ENCODE assay signal across 8 cellular contexts in genomic region chr17:13594762-13595697, GRCh38. TPM values are rescaled to one million over a fixed set of nuclear protein-coding genes. Genes with fewer than 3 reads are reported as not detected.
DNase-seq lines count a peak whose midpoint lies in the region; ATAC-seq, FAIRE-seq and TF ChIP-seq lines count a peak whose summit lies in the region.

No MANE protein-coding gene starts in this region.

- peaks cover 96% of the 10 kb centered on the region for H3K79me2 ChIP-seq in K562 (ENCODE audit: control insufficient read depth, insufficient read depth, low read length)

- BruUV-seq in K562 (replicated peaks; lab: Mats Ljungman, UMichigan), result no TSS peak

- H3K36me3 ChIP-seq in K562 (ENCODE audit: control insufficient read depth, insufficient read depth, low read length), result peaks cover 17% of the 10 kb centered on the region; the same call in 1 of the 3 replicates

- FAIRE-seq in K562 (lab: Jason Lieb, UNC), result peak; percentile 89

- H3K4me2 ChIP-seq in K562 (ENCODE audit: insufficient read depth, low read length), result peak overlapping the region; percentile 65

- no peaks in the 10 kb centered on the region for H4K20me1 ChIP-seq in K562 (replicated peaks; ENCODE audit: control insufficient read depth, insufficient read depth, low read length)

- no peak overlapping the region for H3K4me3 ChIP-seq in K562

- H3K27me3 ChIP-seq in K562 (ENCODE audit: control insufficient read depth in 2 of 2, insufficient read depth in 2 of 2, low read length in 2 of 2), result no peaks in the 10 kb centered on the region

- H3K27ac ChIP-seq in 22Rv1, result no peak overlapping the region
- peak overlapping the region; percentile 61 for H3K27ac ChIP-seq in K562 (ENCODE audit: extremely low read depth, low read depth, low read length)

- WGBS in K562 (ENCODE audit: insufficient coverage, low coverage, missing lambda C conversion rate), result 6% methylated on average over 12 of the region's 12 CpGs

- TF ChIP-seq CTCF in 22Rv1 (IDR thresholded peaks at IDR 0.05) (peak; percentile 90), K562 (IDR thresholded peaks at IDR 0.05 in 2 of 3, conservative IDR thresholded peaks at IDR 0.05 in 1 of 3; ENCODE audit: insufficient read depth in 2 of 3, low read depth in 1 of 3, low read length in 3 of 3) (peak; percentile 67 to 72 (median 71))

- DNase-seq in NCI-H1092 treated with DMSO at 0.1 percent for 48 hours (lab: John Stamatoyannopoulos, UW) (peak; percentile 35), UCSD-AML1 (lab: John Stamatoyannopoulos, UW; ENCODE audit: unreplicated experiment) (peak; percentile 52), K562 (ENCODE audit: extremely low read depth in 1 of 4, low spot score in 3 of 4) (peak; percentile 55 to 88 (median 67)), iPS-NIHi7 (ENCODE audit: extremely low spot score) (peak; percentile 63), cerebellar nuclear complex (lab: John Stamatoyannopoulos, UW) (no peak)
- peak; percentile 49 to 56 for DNase-seq in stimulated activated CD4-positive, alpha-beta T cell treated with anti-CD3 and anti-CD28 coated beads, Interleukin-15, amount 100 ng/mL, for 1 hour (ENCODE audit: low read depth in 1 of 2, low spot score in 1 of 2)

- intact Hi-C loops in K562 (cut with micrococcal nuclease), result loop anchor here (2.0 to 5.0 kb wide), 3 partner anchors 83 to 712 kb away; no protein-coding TSS in a partner anchor

- TF ChIP-seq RAD21 in K562 (CRISPR knock-in tag; conservative IDR thresholded peaks at IDR 0.05 in 1 of 2, IDR thresholded peaks at IDR 0.05 in 1 of 2), result peak; percentile 60 to 64

- TF ChIP-seq POLR2A in K562 (conservative IDR thresholded peaks at IDR 0.05), result no peak

- 0 out of 2 replicates have a peak, but pooled peaks have one; percentile 34 for TF ChIP-seq EP300 in K562 (IDR thresholded peaks at IDR 0.05; ENCODE audit: low read length)

- CTCF ChIA-PET in K562 (lab: Yijun Ruan, JAX; ENCODE audit: low intra/inter-chr PET ratio), result no interaction called here

- in situ Hi-C loops in K562 (cut with MboI), result no loop called here

- ATAC-seq in GM18502 (IDR thresholded peaks at IDR 0.05; ENCODE audit: poor library complexity, unreplicated experiment) (peak; percentile 67), K562 (peak; percentile 69)

- POLR2A ChIA-PET in K562 (lab: Yijun Ruan, JAX), result no interaction called here

- peak overlapping the region in 1 of 2 experiments; percentile 55; a peak in 2 of 4 replicates for H3K9ac ChIP-seq in K562 (ENCODE audit: insufficient read depth in 1 of 2, low read depth in 2 of 2, low read length in 2 of 2)

- H3K9me1 ChIP-seq in K562 (ENCODE audit: control insufficient read depth, insufficient read depth, low read length), result no peaks in the 10 kb centered on the region

- H3K4me1 ChIP-seq in K562 (replicated peaks in 1 of 2; ENCODE audit: control insufficient read depth in 2 of 2, insufficient read depth in 2 of 2, low read length in 2 of 2), result peaks cover 0 to 32% of the 10 kb centered on the region in 2 experiments; a peak in 2 of 5 replicates

- H2AFZ ChIP-seq in K562 (ENCODE audit: low read depth, low read length), result peak overlapping the region; percentile 74

- H3K9me3 ChIP-seq in K562 (replicated peaks; ENCODE audit: control insufficient read depth, insufficient read depth, low read depth, low read length), result no peaks in the 10 kb centered on the region

TF ChIP-seq in K562, 482 proteins besides CTCF, POLR2A, EP300 and RAD21 (continues in another document):
- no peak for TF ChIP-seq NR0B1 (IDR thresholded peaks at IDR 0.05; ENCODE audit: partially characterized antibody)
- peak; percentile 26; the same call in 1 of the 2 replicates for TF ChIP-seq MAFK (IDR thresholded peaks at IDR 0.05; ENCODE audit: low read length)
- no peak for TF ChIP-seq USF2 (CRISPR knock-in tag; IDR thresholded peaks at IDR 0.05)
- TF ChIP-seq TEAD4 (IDR thresholded peaks at IDR 0.05; ENCODE audit: low read length), result 0 out of 2 replicates have a peak, but pooled peaks have one; percentile 34
- TF ChIP-seq TEAD4 (CRISPR knock-in tag; IDR thresholded peaks at IDR 0.05; ENCODE audit: borderline replicate concordance), result no peak
- TF ChIP-seq PHF8 (IDR thresholded peaks at IDR 0.05; ENCODE audit: borderline replicate concordance, low read length), result no peak
- peak; percentile 41; the same call in 1 of the 2 replicates for TF ChIP-seq CXXC5 (CRISPR knock-in tag; IDR thresholded peaks at IDR 0.05)
- 0 out of 2 replicates have a peak, but pooled peaks have one; percentile 36 for TF ChIP-seq EP400 (IDR thresholded peaks at IDR 0.05)
- peak; percentile 65 for TF ChIP-seq FOXM1 (IDR thresholded peaks at IDR 0.05; ENCODE audit: low read depth)
- no peak for TF ChIP-seq FOXM1 (CRISPR knock-in tag; IDR thresholded peaks at IDR 0.05; ENCODE audit: low read depth)
- TF ChIP-seq CEBPG (CRISPR knock-in tag; IDR thresholded peaks at IDR 0.05), result no peak
- peak in 1 of 2 experiments; percentile 24; a peak in 1 of 4 replicates for TF ChIP-seq CEBPG (tag; conservative IDR thresholded peaks at IDR 0.05 in 1 of 2, IDR thresholded peaks at IDR 0.05 in 1 of 2)
- TF ChIP-seq ZNF143 (CRISPR knock-in tag; IDR thresholded peaks at IDR 0.05), result no peak
- 0 out of 2 replicates have a peak, but pooled peaks have one; percentile 14 for TF ChIP-seq HCFC1 (IDR thresholded peaks at IDR 0.05; ENCODE audit: low read depth, low read length)
- no peak for TF ChIP-seq NFE2L1 (tag; IDR thresholded peaks at IDR 0.05; ENCODE audit: borderline replicate concordance, low read depth)
- TF ChIP-seq NFE2 (IDR thresholded peaks at IDR 0.05; ENCODE audit: low read depth), result peak; percentile 77
- TF ChIP-seq DMBX1 (CRISPR knock-in tag; IDR thresholded peaks at IDR 0.05; ENCODE audit: borderline replicate concordance), result no peak
- peak in 1 of 2 experiments; percentile 8 for TF ChIP-seq E2F6 (IDR thresholded peaks at IDR 0.05; ENCODE audit: borderline replicate concordance in 1 of 2, extremely low read depth in 1 of 2, insufficient read depth in 1 of 2, insufficient read length in 1 of 2, low read depth in 1 of 2, low read length in 1 of 2, poor library complexity in 1 of 2, severe bottlenecking in 1 of 2)
- peak; percentile 65; the same call in 1 of the 2 replicates for TF ChIP-seq MAFG (tag; conservative IDR thresholded peaks at IDR 0.05)
- peak; percentile 42 for TF ChIP-seq ATF3 (IDR thresholded peaks at IDR 0.05)
- TF ChIP-seq ATF3 (CRISPR knock-in tag; conservative IDR thresholded peaks at IDR 0.05), result no peak
- no peak for TF ChIP-seq CBFA2T2 (conservative IDR thresholded peaks at IDR 0.05)

RNA-seq across cellular contexts. Expression of gene HS3ST3A1, which starts 6.7 kb away (rescaled TPM):
- 3.4 and 11.5 TPM in 2 replicates for total RNA-seq in K562 (2011; cell fraction: chromatin; rRNA removed; ENCODE audit: low replicate concordance)
- total RNA-seq in K562 (2011; cell fraction: nucleolus; rRNA removed), result 17.2 and 19.7 TPM in 2 replicates
- total RNA-seq in K562 (2011; cell fraction: nucleoplasm; rRNA removed), result 7.4 and 8.5 TPM in 2 replicates
- total RNA-seq in K562 (2014; rRNA removed) (14.8 and 18.5 TPM in 2 replicates), K562 (2014; rRNA removed; fragmentation: Illumina TruSeq; extraction: Trizol) (1.2 and 1.5 TPM in 2 replicates), K562 (2015; rRNA removed; fragmentation: Illumina TruSeq; extraction: Trizol) (8.0 and 8.1 TPM in 2 replicates), K562 (2021) (11.7 and 12.0 TPM in 2 replicates)
- polyA plus RNA-seq in K562 (2011; rRNA removed) (2.3 TPM in 2 replicates), K562 (2014; fragmentation: Illumina TruSeq; extraction: Trizol) (1.7 and 9.6 TPM in 2 replicates), K562 (2014; fragmentation: Nextera tagmentation; extraction: Ambion mirVana) (under 1 TPM; 0.25 to 0.39 TPM), K562 (2014; rRNA removed) (6.6 and 9.1 TPM in 2 replicates)
- 5.0 and 13.1 TPM in 2 replicates for polyA plus RNA-seq in K562 (2011; cell fraction: cytosol; rRNA removed)
- polyA plus RNA-seq in K562 (2011; cell fraction: nucleus; rRNA removed), result 2.2 and 4.5 TPM in 2 replicates
- polyA plus RNA-seq in K562 (2012), result 5.5 and 6.8 TPM in 2 replicates
- polyA minus RNA-seq in K562 (2011; rRNA and poly(A)+ RNA removed), result 0.33 and 1.4 TPM in 2 replicates
- 11.8 and 18.3 TPM in 2 replicates for polyA minus RNA-seq in K562 (2011; cell fraction: cytosol; rRNA and poly(A)+ RNA removed)
- polyA minus RNA-seq in K562 (2011; cell fraction: nucleus; rRNA and poly(A)+ RNA removed), result 10.0 and 15.2 TPM in 2 replicates

Comparison
In these comparisons a context has a peak if more than half of its experiments do, and no peak if none do; other contexts are left out.
1. DNase-seq: peak in NCI-H1092 treated with DMSO at 0.1 percent for 48 hours (single experiment), UCSD-AML1 (single experiment), K562 (4 of 4), iPS-NIHi7 (single experiment) and stimulated activated CD4-positive, alpha-beta T cell treated with anti-CD3 and anti-CD28 coated beads, Interleukin-15, amount 100 ng/mL, for 1 hour (2 of 2); none in cerebellar nuclear complex (0 of 2).